In genomic region chr3:182243625-182244024, GRCh38 we compare ENCODE assay signal across 30 cellular contexts.
"Had no signal": no experiment of that assay in that cellular context is flagged by ENCODE, and none has a peak within 500 bp of the region (broad histone marks: within the 10 kb centered on the region; RNA-seq: fewer than 3 reads in every experiment).

No MANE protein-coding gene starts in this region.

- H3K27me3 Mint-ChIP-seq: activated CD4-positive, alpha-beta T cell treated with anti-CD3 and anti-CD28 coated beads, Interleukin-2, amount 10 ng/mL, durations not matched to agents 7 days and 5 days; activated CD8-positive, alpha-beta T cell treated with anti-CD3 and anti-CD28 coated beads for 36 hours; activated naive CD8-positive, alpha-beta T cell; type B pancreatic cell had no signal

- H3K27ac ChIP-seq: body of pancreas, cardiac muscle cell, foreskin keratinocyte, ovary, skin epidermis, uterus, WERI-Rb-1 had no signal

- H3K9me3 Mint-ChIP-seq: activated CD4-positive, alpha-beta T cell treated with anti-CD3 and anti-CD28 coated beads, Interleukin-2, amount 10 ng/mL, durations not matched to agents 7 days and 5 days; activated CD8-positive, alpha-beta T cell treated with anti-CD3 and anti-CD28 coated beads for 36 hours; nephron; T-helper 1 cell treated with Interleukin-12 subunit alpha and Interleukin-12 subunit beta and Interleukin-4 antibody, amounts not matched to agents 30 μg/mL and 1 μg/mL, for 36 hours had no signal

- H3K4me3 ChIP-seq: adrenal gland, body of pancreas, cardiac muscle cell, esophagus muscularis mucosa, heart right ventricle, ovary, right lobe of liver, skin epidermis, uterus had no signal

- H3K27ac Mint-ChIP-seq: activated CD4-positive, alpha-beta T cell treated with anti-CD3 and anti-CD28 coated beads, Interleukin-2, amount 10 ng/mL, durations not matched to agents 7 days and 5 days; activated CD8-positive, alpha-beta T cell treated with anti-CD3 and anti-CD28 coated beads for 36 hours; activated naive CD8-positive, alpha-beta T cell; progenitor cell of endocrine pancreas; T-helper 1 cell treated with Interleukin-12 subunit alpha and Interleukin-12 subunit beta and Interleukin-4 antibody, amounts not matched to agents 30 μg/mL and 1 μg/mL, for 36 hours; type B pancreatic cell had no signal

- DNase-seq: activated CD4-positive, alpha-beta T cell treated with anti-CD3 and anti-CD28 coated beads, Interleukin-2, amount 10 ng/mL, durations not matched to agents 7 days and 5 days; activated CD4-positive, CD25-positive, alpha-beta regulatory T cell treated with anti-CD3 and anti-CD28 coated beads, Interleukin-2, amount 50 U/mL, for 72 hours; activated CD8-positive, alpha-beta T cell treated with anti-CD3 and anti-CD28 coated beads for 36 hours; activated naive CD4-positive, alpha-beta T cell; activated T-cell treated with anti-CD3 and anti-CD28 coated beads, Interleukin-2, amount 50 U/mL, for 48 hours; aorta; body of pancreas; cortex of kidney; foreskin keratinocyte; heart right ventricle; kidney glomerular epithelial cell; left ventricle myocardium superior; ovary; right lobe of liver; stimulated activated CD4-positive, alpha-beta T cell treated with anti-CD3 and anti-CD28 coated beads, Interleukin-12 subunit alpha, Interleukin-12 subunit beta, amount 100 ng/mL, for 4 hours; stimulated activated CD4-positive, alpha-beta T cell treated with anti-CD3 and anti-CD28 coated beads, Interleukin-4, amount 100 ng/mL, for 1 hour; stimulated activated naive CD8-positive, alpha-beta T cell treated with anti-CD3 and anti-CD28 coated beads, Interleukin-15, Interleukin-2, amounts not matched to agents 100 U/mL and 50 U/mL, for 24 hours; SW 1271; T-helper 9 cell; uterus; WERI-Rb-1 had no signal

- H3K36me3 Mint-ChIP-seq: activated naive CD8-positive, alpha-beta T cell; type B pancreatic cell had no signal

- ATAC-seq: activated CD8-positive, alpha-beta T cell treated with anti-CD3 and anti-CD28 coated beads for 36 hours; body of pancreas; foreskin keratinocyte; heart right ventricle; left ventricle myocardium superior; stimulated activated naive CD8-positive, alpha-beta T cell treated with anti-CD3 and anti-CD28 coated beads, Interleukin-15, Interleukin-2, amounts not matched to agents 100 U/mL and 50 U/mL, for 24 hours had no signal

- H3K36me3 ChIP-seq: adrenal gland, cardiac muscle cell, esophagus muscularis mucosa, heart right ventricle, ovary, right lobe of liver, uterus, WERI-Rb-1 had no signal

- H3K4me3 Mint-ChIP-seq: activated CD4-positive, alpha-beta T cell treated with anti-CD3 and anti-CD28 coated beads, Interleukin-2, amount 10 ng/mL, durations not matched to agents 7 days and 5 days; activated CD8-positive, alpha-beta T cell treated with anti-CD3 and anti-CD28 coated beads for 36 hours; activated naive CD8-positive, alpha-beta T cell; nephron; T-helper 1 cell treated with Interleukin-12 subunit alpha and Interleukin-12 subunit beta and Interleukin-4 antibody, amounts not matched to agents 30 μg/mL and 1 μg/mL, for 36 hours; type B pancreatic cell had no signal

- H3K9me3 ChIP-seq: adrenal gland, body of pancreas, esophagus muscularis mucosa, heart right ventricle, ovary, right lobe of liver, uterus had no signal

- H3K4me1 Mint-ChIP-seq: activated CD4-positive, alpha-beta T cell treated with anti-CD3 and anti-CD28 coated beads, Interleukin-2, amount 10 ng/mL, durations not matched to agents 7 days and 5 days; nephron had no signal

- H3K27me3 ChIP-seq: adrenal gland, body of pancreas, cardiac muscle cell, esophagus muscularis mucosa, foreskin keratinocyte, heart right ventricle, ovary, right lobe of liver, uterus had no signal

- H3K4me1 ChIP-seq: body of pancreas, foreskin keratinocyte had no signal
